Comparison of ENCODE assay signal across 27 cellular contexts in the genomic region with DNA sequence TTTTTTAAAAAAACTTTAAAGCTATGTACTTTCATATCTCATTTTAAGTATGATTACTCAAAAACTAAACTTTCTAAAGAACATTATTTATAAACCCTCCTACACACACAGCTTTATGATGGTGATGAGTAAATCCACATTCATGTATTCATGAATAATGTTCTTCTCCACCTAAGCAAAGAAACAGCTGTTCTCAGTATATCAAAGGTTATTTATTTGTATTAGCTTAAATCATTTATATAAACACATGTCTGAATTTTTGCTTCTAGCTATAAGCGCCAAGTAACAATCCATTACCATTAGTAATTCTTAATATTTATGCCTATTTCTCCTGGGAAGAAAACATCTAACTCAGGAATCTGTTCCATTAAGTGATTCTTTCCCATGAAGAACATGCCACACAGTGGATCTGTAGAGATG.
DNase-seq lines count a peak whose midpoint lies in the region; ATAC-seq, FAIRE-seq and TF ChIP-seq lines count a peak whose summit lies in the region.
"Had no signal": no experiment of that assay in that cellular context is flagged by ENCODE, and none has a peak within 500 bp of the region (broad histone marks: within the 10 kb centered on the region; RNA-seq: fewer than 3 reads in every experiment).

No MANE protein-coding gene starts in this region.

- H3K9ac ChIP-seq in colonic mucosa (ENCODE audit: low read depth in 2 of 2, low read length in 2 of 2): no peak overlapping the region
- H3K9ac ChIP-seq: parathyroid adenoma had no signal

- no peaks in the 10 kb centered on the region for H3K27me3 Mint-ChIP-seq in nephron (ENCODE audit: low read depth)
- H3K27me3 Mint-ChIP-seq: CD4-positive, alpha-beta T cell had no signal

- intact Hi-C loops in colonic mucosa (cut with DNase I): no loop called here

- H3K36me3 ChIP-seq in colonic mucosa: no peaks in the 10 kb centered on the region
- H3K36me3 ChIP-seq: upper lobe of right lung had no signal

- H3K36me3 Mint-ChIP-seq in nephron (ENCODE audit: low read depth): peaks cover 41% of the 10 kb centered on the region

- H3K9me3 ChIP-seq in AG04450 (ENCODE audit: control insufficient read depth, insufficient read depth, low read length) (no peaks in the 10 kb centered on the region), colonic mucosa (no peaks in the 10 kb centered on the region)
- H3K9me3 ChIP-seq: upper lobe of right lung had no signal

- no peaks in the 10 kb centered on the region for H3K4me1 ChIP-seq in colonic mucosa
- H3K4me1 ChIP-seq: parathyroid adenoma, upper lobe of right lung had no signal

- ATAC-seq in HG03521 (IDR thresholded peaks at IDR 0.05; ENCODE audit: unreplicated experiment): no peak
- ATAC-seq in GM21526 (IDR thresholded peaks at IDR 0.05; ENCODE audit: low FRiP score, unreplicated experiment): no peak
- ATAC-seq: esophagus mucosa, upper lobe of right lung had no signal

- H3K4me3 ChIP-seq in AG04450 (ENCODE audit: low read depth, low read length): no peak overlapping the region
- H3K4me3 ChIP-seq in colonic mucosa: no peak overlapping the region
- H3K4me3 ChIP-seq: skin epidermis, upper lobe of right lung had no signal

- no peaks in the 10 kb centered on the region for H3K27me3 ChIP-seq in AG04450 (ENCODE audit: control insufficient read depth, insufficient read depth, low read length)
- no peaks in the 10 kb centered on the region for H3K27me3 ChIP-seq in colonic mucosa
- H3K27me3 ChIP-seq: upper lobe of right lung had no signal

- FAIRE-seq in endometrium (lab: Jason Lieb, UNC): peak; percentile 41
- FAIRE-seq: A204.1, HTR-8/SVneo, keratinocyte had no signal

- POLR2A ChIA-PET in AG04450 (lab: Yijun Ruan, JAX): interaction anchor here (0.6 to 2.0 kb wide), 17 partner anchors 17 to 674 kb away, joined by 3 to 14 read pairs (median 4); a partner anchor contains a TSS

- peaks cover 32% of the 10 kb centered on the region for H3K4me1 Mint-ChIP-seq in nephron

- H3K9me3 Mint-ChIP-seq in nephron: no peaks in the 10 kb centered on the region
- H3K9me3 Mint-ChIP-seq: CD4-positive, alpha-beta T cell had no signal

- CTCF ChIA-PET in AG04450 (lab: Charles Lee): interaction anchor here (0.7 to 2.0 kb wide), 8 partner anchors 14 to 644 kb away, joined by 3 to 12 read pairs (median 4); no protein-coding TSS in a partner anchor

- H3K27ac Mint-ChIP-seq in nephron: peak overlapping the region; percentile 74 to 90 (median 88)
- H3K27ac Mint-ChIP-seq: CD4-positive, alpha-beta T cell had no signal

- TF ChIP-seq CTCF in AG04450 (IDR thresholded peaks at IDR 0.05; ENCODE audit: low read depth, low read length) (no peak), nephron (IDR thresholded peaks at IDR 0.05; ENCODE audit: unreplicated experiment in 3 of 3) (no peak), colonic mucosa (IDR thresholded peaks at IDR 0.05) (no peak)

- H3K4me3 Mint-ChIP-seq in nephron: no peak overlapping the region
- H3K4me3 Mint-ChIP-seq: CD4-positive, alpha-beta T cell had no signal

- no peak overlapping the region for H3K27ac ChIP-seq in AG04450 (ENCODE audit: low read depth, low read length)
- H3K27ac ChIP-seq in colonic mucosa: no peak overlapping the region
- H3K27ac ChIP-seq: parathyroid adenoma, skin epidermis, upper lobe of right lung had no signal

- DNase-seq in AG04450 (ENCODE audit: low read depth, low spot score) (peak; percentile 77), LHCN-M2 (ENCODE audit: low read depth) (peak; percentile 68), NCI-H774 (lab: John Stamatoyannopoulos, UW) (no peak), colonic mucosa (no peak)
- DNase-seq: activated CD4-positive, alpha-beta T cell treated with anti-CD3 and anti-CD28 coated beads for 48 hours; activated CD8-positive, alpha-beta memory T cell treated with anti-CD3 and anti-CD28 coated beads, Interleukin-2, amount 50 U/mL, for 4 hours; activated effector memory CD4-positive, alpha-beta T cell treated with Interleukin-2 at 50 U/mL for 16 hours; caudate nucleus; CD4-positive, alpha-beta T cell; DMS153; effector CD4-positive, alpha-beta T cell; hippocampal formation; Kasumi-1; NCI-H510A treated with DMSO at 0.1 percent for 48 hours; stimulated activated CD4-positive, alpha-beta T cell treated with anti-CD3 and anti-CD28 coated beads, Interleukin-4, amount 100 ng/mL, for 1 hour; SW 1271; upper lobe of right lung had no signal

Comparison
In these comparisons a context has a peak if more than half of its experiments do, and no peak if none do; other contexts are left out.
1. DNase-seq: peak in AG04450 (single experiment) and LHCN-M2 (single experiment); none in NCI-H774 (single experiment) and colonic mucosa (single experiment).